ENCODE assay signal across 19 cellular contexts in genomic region chr11:119418759-119419158, GRCh38. TPM values are rescaled to one million over a fixed set of nuclear protein-coding genes. Genes with fewer than 3 reads are reported as not detected.
"Had no signal": no experiment of that assay in that cellular context is flagged by ENCODE, and none has a peak within 500 bp of the region (broad histone marks: within the 10 kb centered on the region; RNA-seq: fewer than 3 reads in every experiment).

No MANE protein-coding gene starts in this region.

- H3K4me3 ChIP-seq: ascending aorta, cardiac muscle cell, colonic mucosa had no signal

- DNase-seq: activated CD4-positive, alpha-beta T cell treated with anti-CD3 and anti-CD28 coated beads for 36 hours; activated CD8-positive, alpha-beta memory T cell treated with anti-CD3 and anti-CD28 coated beads, Interleukin-2, amount 50 U/mL, for 4 hours; activated CD8-positive, alpha-beta T cell treated with anti-CD3 and anti-CD28 coated beads for 36 hours; activated gamma-delta T cell treated with Interleukin-2 at 50 U/mL for 16 hours; activated naive CD8-positive, alpha-beta T cell treated with anti-CD3 and anti-CD28 coated beads, Interleukin-2, amount 10 ng/mL, durations not matched to agents 7 days and 5 days; activated T-cell treated with anti-CD3 and anti-CD28 coated beads, Interleukin-2, amount 50 U/mL, for 72 hours; colonic mucosa; effector CD4-positive, alpha-beta T cell; left ventricle myocardium superior; naive B cell; right cardiac atrium; stimulated activated CD4-positive, alpha-beta T cell treated with anti-CD3 and anti-CD28 coated beads, Interleukin-12 subunit alpha, Interleukin-12 subunit beta, amount 100 ng/mL, for 4 hours; stimulated activated CD4-positive, alpha-beta T cell treated with anti-CD3 and anti-CD28 coated beads, Interleukin-2, amount 100 ng/mL, for 48 hours; stimulated activated CD8-positive, alpha-beta memory T cell treated with anti-CD3 and anti-CD28 coated beads, Interleukin-4, amount 100 ng/mL, for 48 hours; stimulated activated naive CD8-positive, alpha-beta T cell treated with anti-CD3 and anti-CD28 coated beads, Interleukin-15, Interleukin-2, amounts not matched to agents 100 U/mL and 50 U/mL, for 24 hours; T-helper 9 cell had no signal

- H3K27ac Mint-ChIP-seq: activated CD4-positive, alpha-beta T cell treated with anti-CD3 and anti-CD28 coated beads for 36 hours; activated CD8-positive, alpha-beta T cell treated with anti-CD3 and anti-CD28 coated beads for 36 hours; activated naive CD8-positive, alpha-beta T cell treated with anti-CD3 and anti-CD28 coated beads, Interleukin-2, amount 10 ng/mL, durations not matched to agents 7 days and 5 days; activated T-cell treated with anti-CD3 and anti-CD28 coated beads, Interleukin-2, amount 50 U/mL, for 72 hours; naive B cell had no signal

- H3K36me3 ChIP-seq: ascending aorta, cardiac muscle cell, colonic mucosa, neutrophil had no signal

- H3K4me3 Mint-ChIP-seq: activated CD4-positive, alpha-beta T cell treated with anti-CD3 and anti-CD28 coated beads for 36 hours; activated CD8-positive, alpha-beta T cell treated with anti-CD3 and anti-CD28 coated beads for 36 hours; activated naive CD8-positive, alpha-beta T cell treated with anti-CD3 and anti-CD28 coated beads, Interleukin-2, amount 10 ng/mL, durations not matched to agents 7 days and 5 days; activated T-cell treated with anti-CD3 and anti-CD28 coated beads, Interleukin-2, amount 50 U/mL, for 72 hours; naive B cell had no signal

- H3K9me3 ChIP-seq: ascending aorta, colonic mucosa, neutrophil had no signal

- H3K9me3 Mint-ChIP-seq: activated T-cell treated with anti-CD3 and anti-CD28 coated beads, Interleukin-2, amount 50 U/mL, for 72 hours had no signal

- ATAC-seq: activated CD4-positive, alpha-beta T cell treated with anti-CD3 and anti-CD28 coated beads for 36 hours; activated CD8-positive, alpha-beta T cell treated with anti-CD3 and anti-CD28 coated beads for 36 hours; activated T-cell treated with anti-CD3 and anti-CD28 coated beads, Interleukin-2, amount 50 U/mL, for 72 hours; left ventricle myocardium superior; right cardiac atrium; stimulated activated naive CD8-positive, alpha-beta T cell treated with anti-CD3 and anti-CD28 coated beads, Interleukin-15, Interleukin-2, amounts not matched to agents 100 U/mL and 50 U/mL, for 24 hours had no signal

- H3K4me1 ChIP-seq: colonic mucosa had no signal

- H3K36me3 Mint-ChIP-seq: activated naive CD8-positive, alpha-beta T cell treated with anti-CD3 and anti-CD28 coated beads, Interleukin-2, amount 10 ng/mL, durations not matched to agents 7 days and 5 days had no signal

- H3K27ac ChIP-seq: cardiac muscle cell, colonic mucosa, neutrophil had no signal

- H3K27me3 ChIP-seq: ascending aorta had no signal

RNA-seq across cellular contexts. Expression of gene THY1, which starts 4.2 kb away (rescaled TPM):
- total RNA-seq: activated naive CD8-positive, alpha-beta T cell treated with anti-CD3 and anti-CD28 coated beads, Interleukin-2, amount 10 ng/mL, durations not matched to agents 7 days and 5 days had no signal

RNA-seq across cellular contexts. Expression of gene USP2, which starts 37.3 kb away (rescaled TPM):
- total RNA-seq: ascending aorta had no signal
